In the genomic region with DNA sequence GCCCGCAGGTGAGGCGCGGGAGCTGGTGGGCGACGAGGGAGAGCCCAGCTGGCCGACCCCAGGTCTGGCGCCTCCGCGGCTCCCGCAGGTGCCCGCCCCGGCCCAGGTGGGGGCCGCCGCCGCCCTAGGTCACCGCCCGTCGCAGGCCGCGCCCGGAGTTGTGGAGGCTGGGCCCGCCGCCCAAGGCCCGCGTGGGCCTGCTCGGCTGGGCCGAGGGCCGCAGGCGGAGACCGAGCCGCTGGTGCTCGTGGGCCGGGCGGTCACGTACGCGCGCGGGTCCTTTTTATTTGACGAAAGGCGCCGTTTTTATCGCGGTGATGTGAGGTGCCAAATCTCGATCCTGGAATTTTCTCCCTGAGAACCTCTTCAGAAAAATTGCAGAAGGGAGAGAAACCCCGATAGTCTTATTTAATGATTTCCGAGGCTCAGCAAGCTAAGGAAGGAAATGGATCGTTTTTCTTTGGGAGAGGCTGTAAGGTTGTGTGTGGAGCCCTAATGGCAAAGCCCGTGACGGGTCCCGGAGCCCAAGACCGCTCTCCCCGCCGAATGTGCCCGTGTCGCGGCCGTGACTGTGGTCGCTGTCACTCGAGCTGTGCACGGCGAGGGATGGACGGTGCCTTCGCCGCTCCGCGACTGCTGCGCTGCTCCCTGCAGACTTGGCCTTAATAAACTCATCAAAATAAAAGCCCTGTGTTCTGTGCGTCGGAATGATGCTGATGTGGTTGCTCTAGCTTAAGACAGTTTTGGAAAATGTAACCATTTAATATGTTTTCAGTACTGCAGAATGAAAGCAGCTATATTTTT, we compare ENCODE assay signal across 8 cellular contexts. TPM values are rescaled to one million over a fixed set of nuclear protein-coding genes. Genes with fewer than 3 reads are reported as not detected.
DNase-seq lines count a peak whose midpoint lies in the region; ATAC-seq, FAIRE-seq and TF ChIP-seq lines count a peak whose summit lies in the region.

No MANE protein-coding gene starts in this region.

- H3K9me3 ChIP-seq in tibial artery = no peaks in the 10 kb centered on the region

- H3K4me1 ChIP-seq in tibial artery = peaks cover 0 to 40% (median 21%) of the 10 kb centered on the region in 4 donors

- H3K27me3 ChIP-seq in tibial artery = no peaks in the 10 kb centered on the region

- peak overlapping the region; percentile 81 for H3K4me3 ChIP-seq in AG10803 (ENCODE audit: low read length)
- peak overlapping the region; percentile 77 to 89 for H3K4me3 ChIP-seq in tibial artery

- ATAC-seq in GM18873 (IDR thresholded peaks at IDR 0.05; ENCODE audit: low FRiP score, unreplicated experiment) = peak; percentile 44
- ATAC-seq in HG03135 (IDR thresholded peaks at IDR 0.05; ENCODE audit: unreplicated experiment) = peak; percentile 35

- H3K27ac ChIP-seq in RWPE1 (peak overlapping the region; percentile 93), tibial artery (peak overlapping the region; percentile 88 to 92)

- H3K36me3 Mint-ChIP-seq in activated naive CD4-positive, alpha-beta T cell treated with anti-CD3 and anti-CD28 coated beads, Interleukin-2, amount 10 ng/mL, durations not matched to agents 7 days and 5 days = peaks cover 2% of the 10 kb centered on the region
- H3K36me3 Mint-ChIP-seq in neural crest cell (ENCODE audit: low read depth) = peaks cover 3% of the 10 kb centered on the region

- intact Hi-C loops in tibial artery (cut with DNase I; ENCODE audit: low total_unique reads) = loop anchor here (10.0 kb wide), 1 partner anchor 63 kb away; a partner anchor contains a TSS

- no peak for TF ChIP-seq CTCF in AG10803 (conservative IDR thresholded peaks at IDR 0.05; ENCODE audit: low read length)
- TF ChIP-seq CTCF in RWPE1 (conservative IDR thresholded peaks at IDR 0.05; ENCODE audit: low read depth) = no peak
- no peak for TF ChIP-seq CTCF in neural crest cell (conservative IDR thresholded peaks at IDR 0.05)
- no peak for TF ChIP-seq CTCF in tibial artery (IDR thresholded peaks at IDR 0.05)

- peak overlapping the region; percentile 92 for H3K4me3 Mint-ChIP-seq in activated naive CD4-positive, alpha-beta T cell treated with anti-CD3 and anti-CD28 coated beads, Interleukin-2, amount 10 ng/mL, durations not matched to agents 7 days and 5 days
- H3K4me3 Mint-ChIP-seq in neural crest cell = peak overlapping the region; percentile 95

- no peak for FAIRE-seq in frontal cortex (lab: Jason Lieb, UNC)

- CTCF ChIA-PET in RWPE1 (lab: Yijun Ruan, JAX) = interaction anchor here (0.8 kb wide), 1 partner anchor 61 kb away, joined by 3 read pairs; no protein-coding TSS in a partner anchor
- CTCF ChIA-PET in activated naive CD4-positive, alpha-beta T cell treated with anti-CD3 and anti-CD28 coated beads, Interleukin-2, amount 10 ng/mL, durations not matched to agents 7 days and 5 days (lab: Charles Lee) = interaction anchor here (1.6 to 1.7 kb wide), 2 partner anchors 9 to 58 kb away, joined by 4 to 6 read pairs; no protein-coding TSS in a partner anchor

- H3K9me3 Mint-ChIP-seq in activated naive CD4-positive, alpha-beta T cell treated with anti-CD3 and anti-CD28 coated beads, Interleukin-2, amount 10 ng/mL, durations not matched to agents 7 days and 5 days = no peaks in the 10 kb centered on the region
- H3K9me3 Mint-ChIP-seq in neural crest cell = no peaks in the 10 kb centered on the region

- H3K27ac Mint-ChIP-seq in activated naive CD4-positive, alpha-beta T cell treated with anti-CD3 and anti-CD28 coated beads, Interleukin-2, amount 10 ng/mL, durations not matched to agents 7 days and 5 days = peak overlapping the region; percentile 73
- H3K27ac Mint-ChIP-seq in neural crest cell (ENCODE audit: unreplicated experiment) = peak overlapping the region; percentile 50

- peaks cover 37% of the 10 kb centered on the region for H3K4me1 Mint-ChIP-seq in activated naive CD4-positive, alpha-beta T cell treated with anti-CD3 and anti-CD28 coated beads, Interleukin-2, amount 10 ng/mL, durations not matched to agents 7 days and 5 days
- H3K4me1 Mint-ChIP-seq in neural crest cell = peaks cover 29% of the 10 kb centered on the region

- POLR2A ChIA-PET in RWPE1 (lab: Yijun Ruan, JAX; ENCODE audit: low non-redundant PET) = no interaction called here

- H3K36me3 ChIP-seq in tibial artery = no peaks in the 10 kb centered on the region

- DNase-seq in AG10803 (ENCODE audit: low read depth) (peak; percentile 36), RWPE1 (ENCODE audit: low spot score) (peak; percentile 18), frontal cortex (ENCODE audit: low spot score in 2 of 2) (peak; percentile 58 to 59), neural crest cell (ENCODE audit: low read depth, low spot score) (peak; percentile 32), tibial artery (peak; percentile 47 to 74)
- peak; percentile 66 for DNase-seq in activated naive CD4-positive, alpha-beta T cell treated with anti-CD3 and anti-CD28 coated beads, Interleukin-2, amount 10 ng/mL, durations not matched to agents 7 days and 5 days

- no peaks in the 10 kb centered on the region for H3K27me3 Mint-ChIP-seq in activated naive CD4-positive, alpha-beta T cell treated with anti-CD3 and anti-CD28 coated beads, Interleukin-2, amount 10 ng/mL, durations not matched to agents 7 days and 5 days
- peaks cover 9% of the 10 kb centered on the region for H3K27me3 Mint-ChIP-seq in neural crest cell (ENCODE audit: low read depth)

RNA-seq across cellular contexts. Expression of a gene that starts 0.6 kb away (rescaled TPM):
- total RNA-seq in frontal cortex (169 TPM), neural crest cell (27.5 and 28.9 TPM in 2 replicates)

RNA-seq across cellular contexts. Expression of a gene that starts 28.4 kb away (rescaled TPM):
- total RNA-seq in frontal cortex (not detected), neural crest cell (0.98 and 1.7 TPM in 2 replicates)

Comparison
In these comparisons a context has a peak if more than half of its experiments do, and no peak if none do; other contexts are left out.
1. Peak in every context shown above with its lines: DNase-seq, ATAC-seq, H3K4me3 ChIP-seq and H3K27ac ChIP-seq.